32 cellular contexts compared by ENCODE assay signal in genomic region chr3:110749006-110749405, GRCh38.
"Had no signal": no experiment of that assay in that cellular context is flagged by ENCODE, and none has a peak within 500 bp of the region (broad histone marks: within the 10 kb centered on the region; RNA-seq: fewer than 3 reads in every experiment).

No MANE protein-coding gene starts in this region.

- H3K27me3 ChIP-seq: ascending aorta, breast epithelium, cardiac muscle cell, colonic mucosa, esophagus squamous epithelium, gastroesophageal sphincter, heart right ventricle had no signal

- H3K27ac Mint-ChIP-seq: activated CD4-positive, alpha-beta memory T cell treated with anti-CD3 and anti-CD28 coated beads, Interleukin-2, amount 10 ng/mL, durations not matched to agents 7 days and 5 days; activated CD4-positive, alpha-beta T cell treated with anti-CD3 and anti-CD28 coated beads for 36 hours; activated CD4-positive, alpha-beta T cell treated with anti-CD3 and anti-CD28 coated beads, Interleukin-2, amount 10 ng/mL, durations not matched to agents 24 days and 14 days; activated naive CD4-positive, alpha-beta T cell treated with anti-CD3 and anti-CD28 coated beads, Interleukin-2, amount 10 ng/mL, durations not matched to agents 7 days and 5 days; activated naive CD4-positive, alpha-beta T cell treated with anti-CD3 and anti-CD28 coated beads, Interleukin-2, amount 50 U/mL, for 72 hours; activated naive CD8-positive, alpha-beta T cell treated with anti-CD3 and anti-CD28 coated beads, Interleukin-2, amount 10 ng/mL, durations not matched to agents 7 days and 5 days; activated T-cell treated with anti-CD3 and anti-CD28 coated beads, Interleukin-2, amount 50 U/mL, for 24 hours; activated T-cell treated with anti-CD3 and anti-CD28 coated beads, Interleukin-2, amount 50 U/mL, for 72 hours; brain; T-helper 17 cell; T-helper 2 cell treated with Interferon-gamma antibody and Interleukin-4, amounts not matched to agents 5 μg/mL and 100 μg/mL, for 36 hours had no signal

- H3K27ac ChIP-seq: ascending aorta, breast epithelium, cardiac muscle cell, colonic mucosa, epithelial cell of prostate, esophagus squamous epithelium, gastroesophageal sphincter, heart right ventricle, WERI-Rb-1 had no signal

- H3K36me3 ChIP-seq: ascending aorta, breast epithelium, cardiac muscle cell, colonic mucosa, esophagus squamous epithelium, gastroesophageal sphincter, heart right ventricle, WERI-Rb-1 had no signal

- H3K4me1 Mint-ChIP-seq: activated CD4-positive, alpha-beta memory T cell treated with anti-CD3 and anti-CD28 coated beads, Interleukin-2, amount 10 ng/mL, durations not matched to agents 7 days and 5 days; activated CD4-positive, alpha-beta T cell treated with anti-CD3 and anti-CD28 coated beads for 36 hours; activated CD4-positive, alpha-beta T cell treated with anti-CD3 and anti-CD28 coated beads, Interleukin-2, amount 10 ng/mL, durations not matched to agents 24 days and 14 days; activated naive CD4-positive, alpha-beta T cell treated with anti-CD3 and anti-CD28 coated beads, Interleukin-2, amount 10 ng/mL, durations not matched to agents 7 days and 5 days; activated naive CD8-positive, alpha-beta T cell treated with anti-CD3 and anti-CD28 coated beads, Interleukin-2, amount 10 ng/mL, durations not matched to agents 7 days and 5 days; T-helper 17 cell had no signal

- H3K9me3 Mint-ChIP-seq: activated CD4-positive, alpha-beta memory T cell treated with anti-CD3 and anti-CD28 coated beads, Interleukin-2, amount 10 ng/mL, durations not matched to agents 7 days and 5 days; activated CD4-positive, alpha-beta T cell treated with anti-CD3 and anti-CD28 coated beads, Interleukin-2, amount 10 ng/mL, durations not matched to agents 24 days and 14 days; activated naive CD4-positive, alpha-beta T cell treated with anti-CD3 and anti-CD28 coated beads, Interleukin-2, amount 10 ng/mL, durations not matched to agents 7 days and 5 days; activated naive CD4-positive, alpha-beta T cell treated with anti-CD3 and anti-CD28 coated beads, Interleukin-2, amount 50 U/mL, for 72 hours; activated naive CD8-positive, alpha-beta T cell treated with anti-CD3 and anti-CD28 coated beads, Interleukin-2, amount 10 ng/mL, durations not matched to agents 7 days and 5 days; activated T-cell treated with anti-CD3 and anti-CD28 coated beads, Interleukin-2, amount 50 U/mL, for 24 hours; T-helper 2 cell treated with Interferon-gamma antibody and Interleukin-4, amounts not matched to agents 5 μg/mL and 100 μg/mL, for 36 hours had no signal

- H3K4me3 Mint-ChIP-seq: activated CD4-positive, alpha-beta memory T cell treated with anti-CD3 and anti-CD28 coated beads, Interleukin-2, amount 10 ng/mL, durations not matched to agents 7 days and 5 days; activated CD4-positive, alpha-beta T cell treated with anti-CD3 and anti-CD28 coated beads for 36 hours; activated CD4-positive, alpha-beta T cell treated with anti-CD3 and anti-CD28 coated beads, Interleukin-2, amount 10 ng/mL, durations not matched to agents 24 days and 14 days; activated naive CD4-positive, alpha-beta T cell treated with anti-CD3 and anti-CD28 coated beads, Interleukin-2, amount 10 ng/mL, durations not matched to agents 7 days and 5 days; activated naive CD8-positive, alpha-beta T cell treated with anti-CD3 and anti-CD28 coated beads, Interleukin-2, amount 10 ng/mL, durations not matched to agents 7 days and 5 days; activated T-cell treated with anti-CD3 and anti-CD28 coated beads, Interleukin-2, amount 50 U/mL, for 24 hours; activated T-cell treated with anti-CD3 and anti-CD28 coated beads, Interleukin-2, amount 50 U/mL, for 72 hours; brain; T-helper 17 cell; T-helper 2 cell treated with Interferon-gamma antibody and Interleukin-4, amounts not matched to agents 5 μg/mL and 100 μg/mL, for 36 hours had no signal

- H3K4me1 ChIP-seq: ascending aorta, breast epithelium, colonic mucosa, esophagus squamous epithelium, gastroesophageal sphincter, heart right ventricle had no signal

- H3K36me3 Mint-ChIP-seq: activated naive CD4-positive, alpha-beta T cell treated with anti-CD3 and anti-CD28 coated beads, Interleukin-2, amount 10 ng/mL, durations not matched to agents 7 days and 5 days; activated naive CD4-positive, alpha-beta T cell treated with anti-CD3 and anti-CD28 coated beads, Interleukin-2, amount 50 U/mL, for 72 hours; activated naive CD8-positive, alpha-beta T cell treated with anti-CD3 and anti-CD28 coated beads, Interleukin-2, amount 10 ng/mL, durations not matched to agents 7 days and 5 days; brain had no signal

- H3K4me3 ChIP-seq: ascending aorta, breast epithelium, cardiac muscle cell, colonic mucosa, esophagus squamous epithelium, gastroesophageal sphincter, heart right ventricle had no signal

- DNase-seq: activated CD4-positive, alpha-beta memory T cell treated with anti-CD3 and anti-CD28 coated beads, Interleukin-2, amount 10 ng/mL, durations not matched to agents 7 days and 5 days; activated CD4-positive, alpha-beta T cell treated with anti-CD3 and anti-CD28 coated beads for 36 hours; activated CD4-positive, alpha-beta T cell treated with anti-CD3 and anti-CD28 coated beads, Interleukin-2, amount 10 ng/mL, durations not matched to agents 24 days and 14 days; activated CD4-positive, alpha-beta T cell treated with anti-CD3 and anti-CD28 coated beads, Interleukin-2, amount 50 U/mL, for 4 hours; activated CD4-positive, CD25-positive, alpha-beta regulatory T cell; activated CD4-positive, CD25-positive, alpha-beta regulatory T cell treated with anti-CD3 and anti-CD28 coated beads, Interleukin-2, amount 50 U/mL, for 72 hours; activated CD8-positive, alpha-beta memory T cell treated with anti-CD3 and anti-CD28 coated beads, Interleukin-2, amount 50 U/mL, for 48 hours; activated gamma-delta T cell; activated naive CD4-positive, alpha-beta T cell; activated naive CD4-positive, alpha-beta T cell treated with anti-CD3 and anti-CD28 coated beads, Interleukin-2, amount 10 ng/mL, durations not matched to agents 7 days and 5 days; activated naive CD8-positive, alpha-beta T cell treated with anti-CD3 and anti-CD28 coated beads, Interleukin-2, amount 10 ng/mL, durations not matched to agents 7 days and 5 days; activated T-cell treated with anti-CD3 and anti-CD28 coated beads for 4 hours; activated T-cell treated with anti-CD3 and anti-CD28 coated beads, Interleukin-2, amount 50 U/mL, for 24 hours; activated T-cell treated with anti-CD3 and anti-CD28 coated beads, Interleukin-2, amount 50 U/mL, for 72 hours; central memory CD4-positive, alpha-beta T cell; cerebellar nuclear complex; colonic mucosa; effector CD8-positive, alpha-beta T cell; esophagus squamous epithelium; foreskin melanocyte; heart right ventricle; T-helper 1 cell; T-helper 17 cell; WERI-Rb-1 had no signal

- H3K9me3 ChIP-seq: ascending aorta, breast epithelium, colonic mucosa, esophagus squamous epithelium had no signal

- H3K27me3 Mint-ChIP-seq: activated T-cell treated with anti-CD3 and anti-CD28 coated beads, Interleukin-2, amount 50 U/mL, for 24 hours; brain; T-helper 17 cell had no signal
